ENCODE assay signal across 8 cellular contexts in genomic region chr20:36950432-36951197, GRCh38. TPM values are rescaled to one million over a fixed set of nuclear protein-coding genes. Genes with fewer than 3 reads are reported as not detected.
DNase-seq lines count a peak whose midpoint lies in the region; ATAC-seq and TF ChIP-seq lines count a peak whose summit lies in the region.

No MANE protein-coding gene starts in this region.

- no peaks in the 10 kb centered on the region for H3K9me2 ChIP-seq in OCI-LY7 (ENCODE audit: insufficient read depth, low read length)

- POLR2A ChIA-PET in OCI-LY7 (lab: Charles Lee) = no interaction called here

- H3K36me3 ChIP-seq in BLaER1 = no peaks in the 10 kb centered on the region
- H3K36me3 ChIP-seq in OCI-LY7 (ENCODE audit: insufficient read depth, low read length) = peaks cover 8% of the 10 kb centered on the region; the same call in 1 of the 2 replicates
- H3K36me3 ChIP-seq in iPS DF 6.9 (ENCODE audit: control insufficient read depth, insufficient read depth, low read length) = no peaks in the 10 kb centered on the region
- H3K36me3 ChIP-seq in skeletal muscle tissue (ENCODE audit: control insufficient read depth in 3 of 3, insufficient read depth in 3 of 3, low read length in 3 of 3) = peaks cover 0 to 2% (median 0%) of the 10 kb centered on the region in 3 donors

- no peak for ATAC-seq in GM19351 (IDR thresholded peaks at IDR 0.05; ENCODE audit: unreplicated experiment)

- H3K27ac ChIP-seq in BLaER1 (no peak overlapping the region), OCI-LY7 (ENCODE audit: low read depth, low read length, poor library complexity, severe bottlenecking) (peak overlapping the region; percentile 39), iPS DF 6.9 (ENCODE audit: low read length) (no peak overlapping the region), skeletal muscle tissue (ENCODE audit: low read depth, low read length) (peak overlapping the region; percentile 91)

- H3K9me3 ChIP-seq in BLaER1 = no peaks in the 10 kb centered on the region
- H3K9me3 ChIP-seq in OCI-LY7 (ENCODE audit: low read length) = no peaks in the 10 kb centered on the region
- no peaks in the 10 kb centered on the region for H3K9me3 ChIP-seq in iPS DF 6.9 (ENCODE audit: control insufficient read depth, insufficient read depth, low read length)
- no peaks in the 10 kb centered on the region for H3K9me3 ChIP-seq in skeletal muscle tissue (ENCODE audit: control insufficient read depth in 3 of 3, low read length in 3 of 3)

- peak; percentile 29 for DNase-seq in OCI-LY7 (ENCODE audit: low spot score)
- DNase-seq in astrocyte of the cerebellum (ENCODE audit: low read depth) = no peak
- peak; percentile 25 for DNase-seq in iPS DF 6.9 (ENCODE audit: low read depth, low spot score)
- DNase-seq in NCI-H510A treated with DMSO at 0.1 percent for 48 hours (lab: John Stamatoyannopoulos, UW) = no peak

- H3K4me2 ChIP-seq in BLaER1 (peak overlapping the region; percentile 100), OCI-LY7 (ENCODE audit: low read length) (peak overlapping the region; percentile 90)

- H3K27me3 ChIP-seq in BLaER1 (peaks cover 34% of the 10 kb centered on the region), iPS DF 6.9 (ENCODE audit: control insufficient read depth, insufficient read depth, low read length) (no peaks in the 10 kb centered on the region), skeletal muscle tissue (ENCODE audit: control insufficient read depth in 3 of 3, insufficient read depth in 3 of 3, low read length in 3 of 3) (no peaks in the 10 kb centered on the region)

- peak; percentile 50 for TF ChIP-seq POLR2A in GM19099 (IDR thresholded peaks at IDR 0.05; ENCODE audit: extremely low read depth, insufficient read length, low read depth)

- intact Hi-C loops in OCI-LY7 (cut with micrococcal nuclease; ENCODE audit: unreplicated experiment) = loop anchor here (5.0 kb wide), 1 partner anchor 147 kb away; the partner anchor contains the start of gene RBL1

- H3K4me3 ChIP-seq in BLaER1 (peak overlapping the region; percentile 77), OCI-LY7 (ENCODE audit: low read depth, low read length, poor library complexity, severe bottlenecking) (peak overlapping the region; percentile 77), astrocyte of the cerebellum (ENCODE audit: low read depth, low read length) (peak overlapping the region; percentile 78), iPS DF 6.9 (ENCODE audit: low read length) (peak overlapping the region; percentile 51; the same call in 1 of the 2 replicates), skeletal muscle tissue (ENCODE audit: low read length in 3 of 3) (peak overlapping the region; percentile 90 to 96 (median 96))

- CTCF ChIA-PET in OCI-LY7 (lab: Charles Lee; ENCODE audit: unreplicated experiment) = no interaction called here

- peak overlapping the region; percentile 55; the same call in 1 of the 2 replicates for H3K9ac ChIP-seq in BLaER1
- peak overlapping the region; percentile 92 to 96 (median 96) for H3K9ac ChIP-seq in skeletal muscle tissue (ENCODE audit: low read depth in 1 of 3, low read length in 3 of 3)

- H2AFZ ChIP-seq in OCI-LY7 (ENCODE audit: low read length) = peak overlapping the region; percentile 99

- H3K4me1 ChIP-seq in BLaER1 (peaks cover 31% of the 10 kb centered on the region), OCI-LY7 (ENCODE audit: insufficient read depth, low read length, poor library complexity, severe bottlenecking) (peaks cover 28% of the 10 kb centered on the region), iPS DF 6.9 (ENCODE audit: control insufficient read depth, insufficient read depth, low read length) (no peaks in the 10 kb centered on the region; the same call in 1 of the 2 replicates), skeletal muscle tissue (ENCODE audit: control insufficient read depth in 3 of 3, insufficient read depth in 3 of 3, low read length in 3 of 3) (peaks cover 10 to 14% (median 12%) of the 10 kb centered on the region in 3 donors)

- no peak for TF ChIP-seq CTCF in OCI-LY7 (conservative IDR thresholded peaks at IDR 0.05; ENCODE audit: low read length)
- peak; percentile 6 for TF ChIP-seq CTCF in astrocyte of the cerebellum (IDR thresholded peaks at IDR 0.05; ENCODE audit: low read depth, low read length, missing control alignments)

- no TSS peak for BruUV-seq in OCI-LY7 (replicated peaks; lab: Mats Ljungman, UMichigan)

- H4K20me1 ChIP-seq in BLaER1 (0 out of 2 replicates have a peak, but pooled peaks cover 16% of the 10 kb centered on the region), OCI-LY7 (ENCODE audit: insufficient read depth, low read length) (0 out of 2 replicates have a peak, but pooled peaks cover 7% of the 10 kb centered on the region)

- H3K79me2 ChIP-seq in OCI-LY7 (ENCODE audit: insufficient read depth, low read depth, low read length) = peaks cover 14% of the 10 kb centered on the region; the same call in 1 of the 2 replicates

- no CpG with 5 or more reads among the region's 24 CpGs for WGBS in iPS DF 6.9 (ENCODE audit: insufficient coverage, insufficient read length)

- in situ Hi-C loops in astrocyte of the cerebellum (cut with HindIII; ENCODE audit: low sequenced_read_pairs) = no loop called here

RNA-seq across cellular contexts. Expression of gene SAMHD1, which starts 0.9 kb away (rescaled TPM):
- 7.9 and 10.6 TPM in 2 replicates for total RNA-seq in OCI-LY7 (2014; rRNA removed; shearing (Covaris generic))
- total RNA-seq in OCI-LY7 (2022) (13.7 and 20.8 TPM in 2 replicates), skeletal muscle tissue (45.9 TPM)

Comparison
In these comparisons a context has a peak if more than half of its experiments do, and no peak if none do; other contexts are left out.
1. H3K27ac ChIP-seq: peak in OCI-LY7 (single experiment) and skeletal muscle tissue (single experiment); none in BLaER1 (single experiment) and iPS DF 6.9 (single experiment).
2. DNase-seq: peak in OCI-LY7 (single experiment) and iPS DF 6.9 (single experiment); none in astrocyte of the cerebellum (single experiment) and NCI-H510A treated with DMSO at 0.1 percent for 48 hours (single experiment).
3. Peak in every context shown above with its lines, with median percentiles within 50 percentile points of each other: H3K4me3 ChIP-seq.